ENCODE assay signal across 8 cellular contexts in the genomic region with DNA sequence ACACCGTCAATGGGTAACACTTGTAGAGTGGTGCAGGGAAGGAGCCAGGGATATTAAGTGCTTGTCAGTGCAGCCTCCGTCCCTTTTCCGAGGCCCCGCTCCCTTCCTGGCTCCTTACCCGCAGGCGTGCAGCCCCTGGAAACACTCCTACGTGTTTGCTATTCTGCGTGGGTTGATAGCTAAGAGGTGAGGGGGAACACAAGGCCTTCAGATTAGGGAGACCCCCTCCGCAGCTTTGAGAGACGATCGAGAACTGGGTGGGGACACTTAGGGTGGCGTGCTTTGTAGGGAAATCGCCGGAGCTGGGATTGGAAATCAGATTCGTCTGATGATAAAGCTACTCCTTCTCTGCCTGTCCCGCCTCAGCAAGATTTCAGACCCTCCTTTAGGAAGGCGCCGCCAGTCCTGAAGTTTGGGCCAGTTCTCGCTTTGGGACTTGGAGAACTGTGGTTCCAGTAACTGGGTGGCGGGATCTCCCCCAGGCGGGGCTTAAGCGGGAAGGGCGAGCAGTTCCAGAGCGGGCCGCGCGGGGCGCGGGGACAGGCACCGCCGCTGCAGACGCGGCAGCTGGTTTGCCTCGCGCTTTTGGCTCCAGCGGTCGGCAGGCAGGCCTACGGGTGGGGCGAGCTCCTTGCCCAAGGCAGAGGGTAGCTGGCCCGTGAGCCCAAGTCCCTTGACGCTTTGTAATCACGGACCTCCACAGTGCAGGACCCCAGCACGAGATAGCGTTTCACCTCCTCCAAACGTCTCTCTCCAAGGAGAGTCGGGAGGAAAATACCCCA. TPM values are rescaled to one million over a fixed set of nuclear protein-coding genes. Genes with fewer than 3 reads are reported as not detected.
DNase-seq lines count a peak whose midpoint lies in the region; ATAC-seq and TF ChIP-seq lines count a peak whose summit lies in the region.

No MANE protein-coding gene starts in this region.

- peak overlapping the region; percentile 82 for H3K4me3 Mint-ChIP-seq in activated naive CD8-positive, alpha-beta T cell treated with anti-CD3 and anti-CD28 coated beads, Interleukin-2, amount 10 ng/mL, durations not matched to agents 7 days and 5 days

- DNase-seq in DMS 273 (lab: John Stamatoyannopoulos, UW; ENCODE audit: unreplicated experiment) (peak; percentile 92), KBM-7 (peak; percentile 81), SK-N-MC (ENCODE audit: low read depth, low spot score) (no peak), heart left ventricle (peak; percentile 81 to 92 (median 89)), pons (ENCODE audit: low spot score) (peak; percentile 53), upper lobe of right lung (peak; percentile 91)
- DNase-seq in activated naive CD8-positive, alpha-beta T cell treated with anti-CD3 and anti-CD28 coated beads, Interleukin-2, amount 10 ng/mL, durations not matched to agents 7 days and 5 days = peak; percentile 68

- TF ChIP-seq CTCF in heart left ventricle (IDR thresholded peaks at IDR 0.05) (peak; percentile 57 to 92 (median 82)), upper lobe of right lung (IDR thresholded peaks at IDR 0.05) (peak; percentile 90)

- H3K36me3 Mint-ChIP-seq in activated naive CD8-positive, alpha-beta T cell treated with anti-CD3 and anti-CD28 coated beads, Interleukin-2, amount 10 ng/mL, durations not matched to agents 7 days and 5 days = no peaks in the 10 kb centered on the region

- TF ChIP-seq POLR2A in heart left ventricle (IDR thresholded peaks at IDR 0.05) = peak in 1 of 2 donors; percentile 45

- peaks cover 14% of the 10 kb centered on the region for H3K4me1 Mint-ChIP-seq in activated naive CD8-positive, alpha-beta T cell treated with anti-CD3 and anti-CD28 coated beads, Interleukin-2, amount 10 ng/mL, durations not matched to agents 7 days and 5 days

- H3K9ac ChIP-seq in SK-N-MC (ENCODE audit: insufficient read length) = no peak overlapping the region

- POLR2A ChIA-PET in activated naive CD8-positive, alpha-beta T cell treated with anti-CD3 and anti-CD28 coated beads, Interleukin-2, amount 10 ng/mL, durations not matched to agents 7 days and 5 days (lab: Charles Lee) = no interaction called here

- ATAC-seq in GM21576 (IDR thresholded peaks at IDR 0.05; ENCODE audit: unreplicated experiment) = peak; percentile 79
- ATAC-seq in activated naive CD8-positive, alpha-beta T cell treated with anti-CD3 and anti-CD28 coated beads, Interleukin-2, amount 10 ng/mL, durations not matched to agents 7 days and 5 days (ENCODE audit: low read depth) = peak; percentile 91
- peak; percentile 92 to 95 (median 94) for ATAC-seq in heart left ventricle
- ATAC-seq in upper lobe of right lung = peak; percentile 96

- in situ Hi-C loops in KBM-7 (cut with MboI; ENCODE audit: low pct_unique_long_range_greater_than_20kb, low sequenced_read_pairs) = no loop called here

- H3K36me3 ChIP-seq in SK-N-MC (ENCODE audit: insufficient read depth, low read length) = no peaks in the 10 kb centered on the region
- H3K36me3 ChIP-seq in heart left ventricle = no peaks in the 10 kb centered on the region
- no peaks in the 10 kb centered on the region for H3K36me3 ChIP-seq in upper lobe of right lung

- intact Hi-C loops in heart left ventricle (cut with DNase I) = loop anchor here in 7 of 10 donors (1.0 to 5.0 kb wide), 2 partner anchors 8 to 42 kb away; a partner anchor contains a TSS
- intact Hi-C loops in upper lobe of right lung (cut with DNase I) = no loop called here

- H3K27me3 ChIP-seq in heart left ventricle (peaks cover 0 to 18% (median 5%) of the 10 kb centered on the region in 9 donors), upper lobe of right lung (peaks cover 15% of the 10 kb centered on the region)

- H3K9me3 Mint-ChIP-seq in activated naive CD8-positive, alpha-beta T cell treated with anti-CD3 and anti-CD28 coated beads, Interleukin-2, amount 10 ng/mL, durations not matched to agents 7 days and 5 days = no peaks in the 10 kb centered on the region

- WGBS in heart left ventricle, 4 donors = 4 to 10% (median 4%) methylated on average over 29 to 46 of the region's 46 CpGs

- H3K4me3 ChIP-seq in SK-N-MC (peak overlapping the region; percentile 68), heart left ventricle (peak overlapping the region; percentile 24 to 68 (median 54)), upper lobe of right lung (peak overlapping the region; percentile 60)

- H3K27me3 Mint-ChIP-seq in activated naive CD8-positive, alpha-beta T cell treated with anti-CD3 and anti-CD28 coated beads, Interleukin-2, amount 10 ng/mL, durations not matched to agents 7 days and 5 days = peaks cover 49% of the 10 kb centered on the region

- H3K9me3 ChIP-seq in SK-N-MC (ENCODE audit: low read depth, low read length) = no peaks in the 10 kb centered on the region
- H3K9me3 ChIP-seq in heart left ventricle = no peaks in the 10 kb centered on the region
- no peaks in the 10 kb centered on the region for H3K9me3 ChIP-seq in upper lobe of right lung

- H3K4me1 ChIP-seq in heart left ventricle (peaks cover 0 to 37% (median 14%) of the 10 kb centered on the region in 12 donors), upper lobe of right lung (peaks cover 13% of the 10 kb centered on the region)

- H3K27ac Mint-ChIP-seq in activated naive CD8-positive, alpha-beta T cell treated with anti-CD3 and anti-CD28 coated beads, Interleukin-2, amount 10 ng/mL, durations not matched to agents 7 days and 5 days = no peak overlapping the region

- no peak overlapping the region for H3K27ac ChIP-seq in SK-N-MC
- peak overlapping the region; percentile 69 to 89 (median 84) for H3K27ac ChIP-seq in heart left ventricle
- H3K27ac ChIP-seq in upper lobe of right lung = peak overlapping the region; percentile 80

RNA-seq across cellular contexts. Expression of a gene that starts 8.0 kb away (rescaled TPM):
- not detected for total RNA-seq in activated naive CD8-positive, alpha-beta T cell treated with anti-CD3 and anti-CD28 coated beads, Interleukin-2, amount 10 ng/mL, durations not matched to agents 7 days and 5 days
- total RNA-seq in heart left ventricle (100 to 1,000 TPM in 3 of 9 donors, 10 to 100 TPM in 6; 24.6 to 144 (median 62.5) TPM), upper lobe of right lung (91.5 TPM)
- polyA plus RNA-seq in heart left ventricle = 10 to 100 TPM; 39.2 to 47.9 TPM

RNA-seq across cellular contexts. Expression of a gene that starts 48.2 kb away (rescaled TPM):
- not detected for total RNA-seq in activated naive CD8-positive, alpha-beta T cell treated with anti-CD3 and anti-CD28 coated beads, Interleukin-2, amount 10 ng/mL, durations not matched to agents 7 days and 5 days
- 10 to 100 TPM; 17.6 to 41.9 (median 31.1) TPM for total RNA-seq in heart left ventricle
- 10 to 100 TPM in 1 of 2 donors, 1 to 10 TPM in 1; 6.6 to 38.4 TPM for polyA plus RNA-seq in heart left ventricle
- total RNA-seq in upper lobe of right lung = 20.1 TPM

Comparison
In these comparisons a context has a peak if more than half of its experiments do, and no peak if none do; other contexts are left out.
1. RNA of a gene that starts 8.0 kb away (total RNA-seq): 91.5 TPM in upper lobe of right lung (single experiment) and 24.6 to 144 TPM in heart left ventricle; not detected in activated naive CD8-positive, alpha-beta T cell treated with anti-CD3 and anti-CD28 coated beads, Interleukin-2, amount 10 ng/mL, durations not matched to agents 7 days and 5 days; every median in the first group is over 10 times any median in the second.
2. RNA of a gene that starts 48.2 kb away (total RNA-seq): 17.6 to 41.9 TPM in heart left ventricle and 20.1 TPM in upper lobe of right lung (single experiment); not detected in activated naive CD8-positive, alpha-beta T cell treated with anti-CD3 and anti-CD28 coated beads, Interleukin-2, amount 10 ng/mL, durations not matched to agents 7 days and 5 days; every median in the first group is over 10 times any median in the second.
3. Peak in every context shown above with its lines, with median percentiles within 50 percentile points of each other: ATAC-seq and H3K4me3 ChIP-seq.